8 cellular contexts compared by ENCODE assay signal in the genomic region with DNA sequence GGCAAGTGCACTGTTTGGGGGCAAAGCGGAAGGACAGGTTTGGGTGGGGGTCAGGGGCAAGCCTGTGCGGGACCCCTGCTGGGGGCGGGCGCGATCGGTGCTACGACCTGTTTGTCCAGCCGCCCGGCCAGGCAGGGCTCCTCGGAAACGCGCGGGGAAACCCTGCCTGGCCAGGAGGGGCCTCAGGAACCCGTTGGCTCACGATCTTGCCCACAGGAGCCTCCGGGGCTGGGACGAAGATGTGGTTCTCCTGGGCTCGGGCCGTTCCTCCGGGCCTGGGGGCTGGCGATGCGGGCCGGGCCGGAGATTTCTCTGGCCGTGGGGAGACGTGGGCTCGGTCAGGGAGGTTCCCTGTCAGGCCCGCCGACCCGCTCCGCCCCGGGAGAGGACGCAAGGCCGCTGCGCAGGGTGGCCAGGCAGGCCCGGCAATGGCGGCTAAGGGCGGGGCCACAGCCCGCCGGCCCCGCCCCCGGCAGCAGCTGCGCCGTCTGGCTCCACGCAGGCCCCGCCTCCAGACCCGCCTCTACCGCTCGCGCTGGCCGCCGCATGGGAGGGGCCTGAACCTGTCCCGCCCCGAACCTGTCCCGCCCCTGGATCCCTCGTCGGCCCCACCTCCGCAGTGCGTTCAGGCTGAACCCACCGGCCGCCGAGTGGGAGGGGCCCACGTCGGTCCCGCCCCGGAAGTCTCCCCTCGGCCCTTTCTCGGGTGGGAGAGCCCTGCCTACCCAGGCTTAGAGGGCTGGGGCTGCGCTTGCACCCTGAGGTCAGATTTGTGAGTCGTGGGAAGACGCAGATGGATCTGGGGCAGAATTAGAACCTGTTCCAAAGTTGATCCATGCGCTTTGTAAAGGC.
A peak's percentile ranks its signal among the peaks of the same experiment; 100 is the strongest.
DNase-seq lines count a peak whose midpoint lies in the region; ATAC-seq lines count a peak whose summit lies in the region.

A gene with protein sequence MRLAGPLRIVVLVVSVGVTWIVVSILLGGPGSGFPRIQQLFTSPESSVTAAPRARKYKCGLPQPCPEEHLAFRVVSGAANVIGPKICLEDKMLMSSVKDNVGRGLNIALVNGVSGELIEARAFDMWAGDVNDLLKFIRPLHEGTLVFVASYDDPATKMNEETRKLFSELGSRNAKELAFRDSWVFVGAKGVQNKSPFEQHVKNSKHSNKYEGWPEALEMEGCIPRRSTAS (minus strand): TSS at position 430 of the 852 bp plus-strand sequence. CDS start 460 bp downstream, outside the sequence.

- DNase-seq in AML-193 (lab: John Stamatoyannopoulos, UW) (peak; percentile 59 to 67), NCI-H446 treated with DMSO at 0.1 percent for 48 hours (lab: John Stamatoyannopoulos, UW) (peak; percentile 69), cerebellar nuclear complex (lab: John Stamatoyannopoulos, UW) (peak; percentile 62 to 73), kidney glomerular epithelial cell (lab: John Stamatoyannopoulos, UW) (peak; percentile 77)
- DNase-seq in activated CD4-positive, CD25-positive, alpha-beta regulatory T cell treated with anti-CD3 and anti-CD28 coated beads, Interleukin-2, amount 50 U/mL, for 72 hours = peak; percentile 89
- peak; percentile 94 for DNase-seq in stimulated activated CD4-positive, alpha-beta T cell treated with anti-CD3 and anti-CD28 coated beads, Interleukin-15, amount 100 ng/mL, for 24 hours

- ATAC-seq in GM19043 (IDR thresholded peaks at IDR 0.05; ENCODE audit: low read depth, unreplicated experiment) = peak; percentile 84
- ATAC-seq in HG03342 (IDR thresholded peaks at IDR 0.05; ENCODE audit: unreplicated experiment) = peak; percentile 88

Comparison
In these comparisons a context has a peak if more than half of its experiments do, and no peak if none do; other contexts are left out.
1. Peak in every context shown above with its lines: DNase-seq and ATAC-seq.